ENCODE assay signal across 13 cellular contexts in genomic region chr9:72857632-72858011, GRCh38.
DNase-seq lines count a peak whose midpoint lies in the region; ATAC-seq and TF ChIP-seq lines count a peak whose summit lies in the region.
"Had no signal": no experiment of that assay in that cellular context is flagged by ENCODE, and none has a peak within 500 bp of the region (broad histone marks: within the 10 kb centered on the region; RNA-seq: fewer than 3 reads in every experiment).

No MANE protein-coding gene starts in this region.

- no peaks in the 10 kb centered on the region for H3K36me3 ChIP-seq in muscle layer of duodenum (ENCODE audit: control insufficient read depth in 1 of 2, insufficient read depth in 2 of 2, low read length in 2 of 2)
- H3K36me3 ChIP-seq in tibial nerve: peaks cover 0 to 5% (median 0%) of the 10 kb centered on the region in 3 donors
- H3K36me3 ChIP-seq in aorta (ENCODE audit: control insufficient read depth in 1 of 2, insufficient read depth in 2 of 2, low read length in 1 of 2): no peaks in the 10 kb centered on the region
- H3K36me3 ChIP-seq in colonic mucosa: no peaks in the 10 kb centered on the region
- H3K36me3 ChIP-seq: SJCRH30, upper lobe of left lung had no signal

- intact Hi-C loops in aorta (cut with DNase I): loop anchor here (2.0 to 10.0 kb wide), 4 partner anchors 165 to 327 kb away; no protein-coding TSS in a partner anchor
- intact Hi-C loops in colonic mucosa (cut with DNase I): loop anchor here (5.0 kb wide), 3 partner anchors 165 to 325 kb away; no protein-coding TSS in a partner anchor

- H3K4me1 ChIP-seq in muscle layer of duodenum (ENCODE audit: control insufficient read depth in 1 of 2, insufficient read depth in 2 of 2, low read length in 2 of 2) (peaks cover 13 to 23% of the 10 kb centered on the region in 2 donors), tibial nerve (peaks cover 0 to 20% (median 11%) of the 10 kb centered on the region in 4 donors), aorta (ENCODE audit: control insufficient read depth in 1 of 2, insufficient read depth in 2 of 2, low read length in 2 of 2) (peaks cover 2 to 11% of the 10 kb centered on the region in 2 donors), colonic mucosa (no peaks in the 10 kb centered on the region)
- H3K4me1 ChIP-seq: SJCRH30 had no signal

- no peak for TF ChIP-seq CTCF in tibial nerve (IDR thresholded peaks at IDR 0.05)
- TF ChIP-seq CTCF in colonic mucosa (IDR thresholded peaks at IDR 0.05): no peak

- no peak for TF ChIP-seq POLR2A in tibial nerve (IDR thresholded peaks at IDR 0.05)

- H3K9ac ChIP-seq in colonic mucosa (ENCODE audit: low read depth in 2 of 2, low read length in 2 of 2): no peak overlapping the region

- H3K27ac ChIP-seq in muscle layer of duodenum (ENCODE audit: low read length): peak overlapping the region; percentile 52
- H3K27ac ChIP-seq in tibial nerve: peak overlapping the region in 3 of 4 donors; percentile 8 to 38 (median 21)
- no peak overlapping the region for H3K27ac ChIP-seq in aorta (ENCODE audit: low read depth in 1 of 2, low read length in 2 of 2)
- no peak overlapping the region for H3K27ac ChIP-seq in colonic mucosa
- H3K27ac ChIP-seq: SJCRH30 had no signal

- WGBS in tibial nerve, 2 donors: 84 to 87% methylated on average over 2 of the region's 2 CpGs
- 79 to 85% methylated on average over 2 of the region's 2 CpGs for WGBS in aorta, 2 donors

- DNase-seq in LoVo (ENCODE audit: low spot score) (peak; percentile 6), dermis blood vessel endothelial cell (peak; percentile 32), tibial nerve (ENCODE audit: low spot score in 2 of 2) (no peak), GDM1 (lab: John Stamatoyannopoulos, UW) (no peak), aorta (no peak), colonic mucosa (no peak)
- DNase-seq: activated naive CD4-positive, alpha-beta T cell treated with anti-CD3 and anti-CD28 coated beads, Interleukin-2, amount 10 ng/mL, durations not matched to agents 7 days and 5 days; activated T-cell treated with anti-CD3 and anti-CD28 coated beads, Interleukin-2, amount 50 U/mL, for 4 hours had no signal

- H3K4me3 ChIP-seq in muscle layer of duodenum (ENCODE audit: low read depth in 1 of 2, low read length in 2 of 2): no peak overlapping the region
- no peak overlapping the region for H3K4me3 ChIP-seq in tibial nerve
- no peak overlapping the region for H3K4me3 ChIP-seq in aorta (ENCODE audit: low read length in 2 of 2)
- H3K4me3 ChIP-seq in colonic mucosa: no peak overlapping the region
- H3K4me3 ChIP-seq: SJCRH30, upper lobe of left lung had no signal

- H3K9me3 ChIP-seq in muscle layer of duodenum (ENCODE audit: control insufficient read depth in 1 of 2, low read length in 2 of 2) (no peaks in the 10 kb centered on the region), tibial nerve (no peaks in the 10 kb centered on the region), aorta (ENCODE audit: control insufficient read depth, low read length) (no peaks in the 10 kb centered on the region), colonic mucosa (no peaks in the 10 kb centered on the region)
- H3K9me3 ChIP-seq: SJCRH30, upper lobe of left lung had no signal

- no peaks in the 10 kb centered on the region for H3K27me3 ChIP-seq in muscle layer of duodenum (ENCODE audit: low read depth, low read length)
- H3K27me3 ChIP-seq in tibial nerve: no peaks in the 10 kb centered on the region
- H3K27me3 ChIP-seq in aorta (ENCODE audit: control insufficient read depth in 1 of 2, insufficient read depth in 2 of 2, low read length in 1 of 2): no peaks in the 10 kb centered on the region
- H3K27me3 ChIP-seq in colonic mucosa: no peaks in the 10 kb centered on the region
- H3K27me3 ChIP-seq: SJCRH30, upper lobe of left lung had no signal

- ATAC-seq in aorta (ENCODE audit: low FRiP score): no peak
- ATAC-seq: activated CD8-positive, alpha-beta T cell treated with anti-CD3 and anti-CD28 coated beads for 36 hours; activated T-cell treated with anti-CD3 and anti-CD28 coated beads, Interleukin-2, amount 50 U/mL, for 4 hours; stimulated activated memory B cell treated with anti-CD40 and anti-IgM and Interleukin-4, amounts not matched to agents 10 μg/mL and 1 μg/mL and 100 μg/mL, for 72 hours had no signal

- TF ChIP-seq EP300 in tibial nerve (IDR thresholded peaks at IDR 0.05): no peak

Comparison
In these comparisons a context has a peak if more than half of its experiments do, and no peak if none do; other contexts are left out.
1. DNase-seq: peak in LoVo (single experiment) and dermis blood vessel endothelial cell (single experiment); none in tibial nerve (0 of 2), GDM1 (single experiment), aorta (0 of 2) and colonic mucosa (single experiment).
2. H3K27ac ChIP-seq: peak in muscle layer of duodenum (single experiment) and tibial nerve (3 of 4); none in aorta (0 of 2) and colonic mucosa (single experiment).